9 cellular contexts compared by ENCODE assay signal in the genomic region with DNA sequence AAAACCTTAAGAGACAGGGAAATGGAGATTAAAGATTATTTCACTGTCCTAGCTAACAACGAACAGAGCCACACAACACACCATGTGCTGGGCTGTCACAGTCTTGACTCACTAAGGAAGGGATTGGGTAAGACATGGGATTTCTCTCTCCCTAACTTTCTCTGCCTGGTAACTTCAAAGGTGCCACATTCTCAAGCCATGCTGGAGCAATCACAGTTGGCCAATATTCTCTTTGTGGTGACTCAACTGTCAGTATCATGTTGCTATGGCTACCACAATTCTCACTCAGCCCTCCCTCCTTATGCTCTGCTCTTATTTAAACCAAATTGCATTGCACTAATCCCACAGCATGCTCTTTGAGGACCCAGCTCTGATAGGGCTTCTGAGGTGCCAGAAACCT.
A peak's percentile ranks its signal among the peaks of the same experiment; 100 is the strongest.
DNase-seq lines count a peak whose midpoint lies in the region; ATAC-seq and TF ChIP-seq lines count a peak whose summit lies in the region.
"Had no signal": no experiment of that assay in that cellular context is flagged by ENCODE, and none has a peak within 500 bp of the region (broad histone marks: within the 10 kb centered on the region; RNA-seq: fewer than 3 reads in every experiment).

No MANE protein-coding gene starts in this region.

- no peak for TF ChIP-seq EP300 in SK-N-SH (IDR thresholded peaks at IDR 0.05; ENCODE audit: borderline replicate concordance in 1 of 2, low read depth in 1 of 2, low read length in 1 of 2)
- TF ChIP-seq EP300 in gastroesophageal sphincter (IDR thresholded peaks at IDR 0.05): no peak

- H3K79me2 ChIP-seq in GM23248 (ENCODE audit: insufficient read depth) (no peaks in the 10 kb centered on the region; the same call in 1 of the 2 replicates), SK-N-SH (ENCODE audit: insufficient read depth) (no peaks in the 10 kb centered on the region)

- TF ChIP-seq POLR2A in gastroesophageal sphincter (IDR thresholded peaks at IDR 0.05): no peak

- H3K9me2 ChIP-seq in GM23248 (ENCODE audit: insufficient read depth): no peaks in the 10 kb centered on the region
- no peaks in the 10 kb centered on the region for H3K9me2 ChIP-seq in SK-N-SH

- CTCF ChIA-PET in SK-N-SH (lab: Yijun Ruan, JAX): interaction anchor here (0.9 kb wide), 2 partner anchors 18 to 53 kb away, joined by 3 to 4 read pairs; no protein-coding TSS in a partner anchor

- DNase-seq in AG08396 (ENCODE audit: low spot score) (peak; percentile 88), GM23248 (peak; percentile 98), SK-N-SH (no peak), superior temporal gyrus (ENCODE audit: extremely low spot score) (peak; percentile 61), NCI-H446 (lab: John Stamatoyannopoulos, UW) (no peak)

- in situ Hi-C loops in GM23248 (cut with MboI): no loop called here

- H3K27ac ChIP-seq in GM23248 (peak overlapping the region; percentile 67), SK-N-SH (ENCODE audit: low read depth in 2 of 2, low read length in 1 of 2) (peak overlapping the region; percentile 47 to 59; a peak in 3 of 4 replicates), gastroesophageal sphincter (peak overlapping the region; percentile 55 to 86 (median 76))
- H3K27ac ChIP-seq: cardiac muscle cell had no signal

- H3K36me3 ChIP-seq in GM23248 (ENCODE audit: low read depth): no peaks in the 10 kb centered on the region
- H3K36me3 ChIP-seq in SK-N-SH (replicated peaks in 1 of 2; ENCODE audit: control insufficient read depth in 1 of 2, insufficient read depth in 2 of 2, low read length in 1 of 2): peaks cover 3 to 5% of the 10 kb centered on the region in 2 experiments
- peaks cover 0 to 30% of the 10 kb centered on the region in 2 donors for H3K36me3 ChIP-seq in gastroesophageal sphincter
- H3K36me3 ChIP-seq: cardiac muscle cell had no signal

- H3K27me3 ChIP-seq in GM23248 (replicated peaks; ENCODE audit: insufficient read depth) (no peaks in the 10 kb centered on the region), SK-N-SH (ENCODE audit: insufficient read depth) (no peaks in the 10 kb centered on the region), gastroesophageal sphincter (no peaks in the 10 kb centered on the region)
- H3K27me3 ChIP-seq: cardiac muscle cell had no signal

- H4K20me1 ChIP-seq in GM23248 (ENCODE audit: insufficient read depth): no peaks in the 10 kb centered on the region
- no peaks in the 10 kb centered on the region for H4K20me1 ChIP-seq in SK-N-SH (ENCODE audit: insufficient read depth)

- peaks cover 28% of the 10 kb centered on the region for H3F3A ChIP-seq in GM23248 (ENCODE audit: insufficient read depth)
- H3F3A ChIP-seq in SK-N-SH (replicated peaks; ENCODE audit: insufficient read depth): no peaks in the 10 kb centered on the region

- POLR2A ChIA-PET in SK-N-SH (lab: Yijun Ruan, JAX): no interaction called here

- H3K4me3 ChIP-seq in GM23248: no peak overlapping the region
- no peak overlapping the region for H3K4me3 ChIP-seq in SK-N-SH (ENCODE audit: low read depth in 2 of 2, low read length in 1 of 2)
- no peak overlapping the region for H3K4me3 ChIP-seq in gastroesophageal sphincter
- H3K4me3 ChIP-seq: cardiac muscle cell had no signal

- H3K9ac ChIP-seq in GM23248 (peak overlapping the region; percentile 56), SK-N-SH (no peak overlapping the region)

- 0 to 5% methylated on average over 1 of the region's 1 CpG for WGBS in GM23248 (ENCODE audit: low coverage in 1 of 2, low lambda C conversion rate in 2 of 2, missing lambda C conversion rate in 2 of 2), 2 experiments
- WGBS in SK-N-SH (ENCODE audit: low lambda C conversion rate): 83% methylated on average over 1 of the region's 1 CpG
- WGBS in gastroesophageal sphincter (ENCODE audit: low coverage in 1 of 2), 2 donors: 0 to 50% methylated on average over 1 of the region's 1 CpG

- no peaks in the 10 kb centered on the region for H3K9me3 ChIP-seq in GM23248 (ENCODE audit: low read depth)
- no peaks in the 10 kb centered on the region for H3K9me3 ChIP-seq in SK-N-SH
- H3K9me3 ChIP-seq in gastroesophageal sphincter: peaks cover 0 to 7% (median 0%) of the 10 kb centered on the region in 3 donors

- H3K4me2 ChIP-seq in GM23248 (ENCODE audit: unreplicated experiment) (peak overlapping the region; percentile 64), SK-N-SH (no peak overlapping the region)

- peak; percentile 86 for ATAC-seq in gastroesophageal sphincter
- no peak for ATAC-seq in HG03457 (IDR thresholded peaks at IDR 0.05; ENCODE audit: unreplicated experiment)
- no peak for ATAC-seq in HG02798 (IDR thresholded peaks at IDR 0.05; ENCODE audit: poor library complexity, unreplicated experiment)

- H3K4me1 ChIP-seq in GM23248 (ENCODE audit: insufficient read depth): peaks cover 22% of the 10 kb centered on the region
- H3K4me1 ChIP-seq in SK-N-SH (ENCODE audit: control insufficient read depth in 1 of 2, insufficient read depth in 2 of 2, low read depth in 1 of 2, low read length in 1 of 2): peaks cover 9 to 20% of the 10 kb centered on the region in 2 experiments; a peak in 2 of 4 replicates
- peaks cover 0 to 48% (median 20%) of the 10 kb centered on the region in 3 donors for H3K4me1 ChIP-seq in gastroesophageal sphincter

- TF ChIP-seq RAD21 in SK-N-SH (IDR thresholded peaks at IDR 0.05; ENCODE audit: low read length): no peak

- no peak overlapping the region for H2AFZ ChIP-seq in GM23248
- no peak overlapping the region for H2AFZ ChIP-seq in SK-N-SH (ENCODE audit: low read depth)

- TF ChIP-seq CTCF in SK-N-SH (IDR thresholded peaks at IDR 0.05): no peak
- TF ChIP-seq CTCF in gastroesophageal sphincter (IDR thresholded peaks at IDR 0.05): no peak

TF ChIP-seq in SK-N-SH, 30 proteins besides CTCF, POLR2A, EP300 and RAD21 (continues in another document):
- TF ChIP-seq EZH2phosphoT487 (IDR thresholded peaks at IDR 0.05; ENCODE audit: borderline replicate concordance, low read depth) (no peak), SIN3A (IDR thresholded peaks at IDR 0.05; ENCODE audit: borderline replicate concordance, low read depth, low read length) (0 out of 2 replicates have a peak, but pooled peaks have one; percentile 40), TCF12 (IDR thresholded peaks at IDR 0.05) (no peak), MEF2A (IDR thresholded peaks at IDR 0.05; ENCODE audit: borderline replicate concordance, low read depth) (no peak), FOXJ3 (CRISPR knock-in tag; IDR thresholded peaks at IDR 0.05) (no peak), NFIC (IDR thresholded peaks at IDR 0.05; ENCODE audit: borderline replicate concordance) (no peak), GABPA (IDR thresholded peaks at IDR 0.05; ENCODE audit: low read depth) (no peak), RCOR1 (IDR thresholded peaks at IDR 0.05; ENCODE audit: low read length) (no peak), TAF1 (IDR thresholded peaks at IDR 0.05; ENCODE audit: borderline replicate concordance, low read depth, low read length) (no peak), CHD2 (IDR thresholded peaks at IDR 0.05; ENCODE audit: low read length, partially characterized antibody) (no peak), POLR2AphosphoS5 (IDR thresholded peaks at IDR 0.05; ENCODE audit: low read depth, low read length) (no peak), MXI1 (IDR thresholded peaks at IDR 0.05; ENCODE audit: low read depth, low read length) (peak; percentile 61), FOXM1 (IDR thresholded peaks at IDR 0.05; ENCODE audit: low read depth) (no peak)
- TF ChIP-seq, protein P1, sequence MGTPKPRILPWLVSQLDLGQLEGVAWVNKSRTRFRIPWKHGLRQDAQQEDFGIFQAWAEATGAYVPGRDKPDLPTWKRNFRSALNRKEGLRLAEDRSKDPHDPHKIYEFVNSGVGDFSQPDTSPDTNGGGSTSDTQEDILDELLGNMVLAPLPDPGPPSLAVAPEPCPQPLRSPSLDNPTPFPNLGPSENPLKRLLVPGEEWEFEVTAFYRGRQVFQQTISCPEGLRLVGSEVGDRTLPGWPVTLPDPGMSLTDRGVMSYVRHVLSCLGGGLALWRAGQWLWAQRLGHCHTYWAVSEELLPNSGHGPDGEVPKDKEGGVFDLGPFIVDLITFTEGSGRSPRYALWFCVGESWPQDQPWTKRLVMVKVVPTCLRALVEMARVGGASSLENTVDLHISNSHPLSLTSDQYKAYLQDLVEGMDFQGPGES (IDR thresholded peaks at IDR 0.05; ENCODE audit: low read depth, low read length): no peak
- TF ChIP-seq, protein P2, sequence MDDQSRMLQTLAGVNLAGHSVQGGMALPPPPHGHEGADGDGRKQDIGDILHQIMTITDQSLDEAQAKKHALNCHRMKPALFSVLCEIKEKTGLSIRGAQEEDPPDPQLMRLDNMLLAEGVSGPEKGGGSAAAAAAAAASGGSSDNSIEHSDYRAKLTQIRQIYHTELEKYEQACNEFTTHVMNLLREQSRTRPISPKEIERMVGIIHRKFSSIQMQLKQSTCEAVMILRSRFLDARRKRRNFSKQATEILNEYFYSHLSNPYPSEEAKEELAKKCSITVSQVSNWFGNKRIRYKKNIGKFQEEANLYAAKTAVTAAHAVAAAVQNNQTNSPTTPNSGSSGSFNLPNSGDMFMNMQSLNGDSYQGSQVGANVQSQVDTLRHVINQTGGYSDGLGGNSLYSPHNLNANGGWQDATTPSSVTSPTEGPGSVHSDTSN (IDR thresholded peaks at IDR 0.05): peak; percentile 36; the same call in 1 of the 2 replicates
- TF ChIP-seq, protein P3, sequence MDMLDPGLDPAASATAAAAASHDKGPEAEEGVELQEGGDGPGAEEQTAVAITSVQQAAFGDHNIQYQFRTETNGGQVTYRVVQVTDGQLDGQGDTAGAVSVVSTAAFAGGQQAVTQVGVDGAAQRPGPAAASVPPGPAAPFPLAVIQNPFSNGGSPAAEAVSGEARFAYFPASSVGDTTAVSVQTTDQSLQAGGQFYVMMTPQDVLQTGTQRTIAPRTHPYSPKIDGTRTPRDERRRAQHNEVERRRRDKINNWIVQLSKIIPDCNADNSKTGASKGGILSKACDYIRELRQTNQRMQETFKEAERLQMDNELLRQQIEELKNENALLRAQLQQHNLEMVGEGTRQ (IDR thresholded peaks at IDR 0.05; ENCODE audit: borderline replicate concordance, low read depth, low read length): no peak
- TF ChIP-seq, protein P4, sequence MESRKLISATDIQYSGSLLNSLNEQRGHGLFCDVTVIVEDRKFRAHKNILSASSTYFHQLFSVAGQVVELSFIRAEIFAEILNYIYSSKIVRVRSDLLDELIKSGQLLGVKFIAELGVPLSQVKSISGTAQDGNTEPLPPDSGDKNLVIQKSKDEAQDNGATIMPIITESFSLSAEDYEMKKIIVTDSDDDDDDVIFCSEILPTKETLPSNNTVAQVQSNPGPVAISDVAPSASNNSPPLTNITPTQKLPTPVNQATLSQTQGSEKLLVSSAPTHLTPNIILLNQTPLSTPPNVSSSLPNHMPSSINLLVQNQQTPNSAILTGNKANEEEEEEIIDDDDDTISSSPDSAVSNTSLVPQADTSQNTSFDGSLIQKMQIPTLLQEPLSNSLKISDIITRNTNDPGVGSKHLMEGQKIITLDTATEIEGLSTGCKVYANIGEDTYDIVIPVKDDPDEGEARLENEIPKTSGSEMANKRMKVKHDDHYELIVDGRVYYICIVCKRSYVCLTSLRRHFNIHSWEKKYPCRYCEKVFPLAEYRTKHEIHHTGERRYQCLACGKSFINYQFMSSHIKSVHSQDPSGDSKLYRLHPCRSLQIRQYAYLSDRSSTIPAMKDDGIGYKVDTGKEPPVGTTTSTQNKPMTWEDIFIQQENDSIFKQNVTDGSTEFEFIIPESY (IDR thresholded peaks at IDR 0.05; ENCODE audit: borderline replicate concordance, low read depth): no peak

Comparison
In these comparisons a context has a peak if more than half of its experiments do, and no peak if none do; other contexts are left out.
1. DNase-seq: peak in AG08396 (single experiment), GM23248 (single experiment) and superior temporal gyrus (single experiment); none in SK-N-SH (single experiment) and NCI-H446 (0 of 2).
2. Peak in every context shown above with its lines, with median percentiles within 50 percentile points of each other: H3K27ac ChIP-seq.